In the genomic region with DNA sequence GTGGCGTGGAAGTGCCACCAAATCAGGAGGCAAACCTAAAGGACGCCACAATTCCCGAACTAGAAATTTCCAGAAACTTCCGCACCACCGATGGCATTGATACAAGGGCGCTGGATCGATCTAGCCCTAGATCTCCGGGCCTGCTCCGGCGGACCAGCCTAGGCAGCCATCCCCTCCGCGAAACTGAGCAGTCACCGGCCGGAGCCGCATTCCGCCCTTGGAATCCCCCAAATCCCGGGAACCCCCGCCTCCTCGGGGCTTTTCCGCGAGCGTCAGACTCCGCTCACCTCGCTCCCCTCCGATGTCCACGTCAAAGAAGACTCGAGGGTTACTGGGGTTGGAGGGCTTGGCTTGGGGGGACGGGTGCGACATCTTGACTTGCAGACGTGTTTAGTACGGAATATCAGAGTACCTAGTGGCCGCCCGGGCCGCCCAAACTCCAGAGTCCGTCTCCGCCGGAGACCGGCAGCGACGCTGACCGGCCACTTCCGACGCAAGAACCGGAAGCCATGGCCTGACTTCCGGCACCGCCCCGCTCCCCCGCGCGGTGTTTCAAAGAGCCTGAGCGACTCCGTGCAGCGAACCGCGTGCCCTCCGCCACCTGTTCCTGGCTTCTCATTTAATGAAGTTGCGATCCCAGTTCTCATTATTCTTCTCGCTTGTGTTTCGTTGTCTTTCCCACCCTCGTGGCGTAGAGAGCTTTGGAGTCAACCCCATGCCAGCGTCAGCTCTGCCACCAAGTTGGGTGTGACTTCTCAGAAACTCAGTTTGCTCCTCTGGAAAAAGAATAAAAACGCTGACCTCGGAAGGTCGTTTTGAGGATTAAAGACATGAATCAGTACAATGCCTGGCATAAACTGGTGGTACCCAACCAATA, we compare ENCODE assay signal across 8 cellular contexts. TPM values are rescaled to one million over a fixed set of nuclear protein-coding genes. Genes with fewer than 3 reads are reported as not detected.
DNase-seq lines count a peak whose midpoint lies in the region; TF ChIP-seq lines count a peak whose summit lies in the region.

A gene (minus strand): TSS at position 480 of the 877 bp plus-strand sequence. CDS start 108 bp downstream, at position 372.

- peak within 1 kb of the TSS; percentile 93 for H3K18ac ChIP-seq in H9 (ENCODE audit: insufficient read length, low read depth, low read length)

- H3K4me1 ChIP-seq in ES-I3 (ENCODE audit: insufficient read depth, low read length) (no peaks in the 10 kb centered on the region), H9 (ENCODE audit: insufficient read depth, low read length) (peaks cover 2% of the 10 kb centered on the region; the same call in 1 of the 2 replicates), SJCRH30 (no peaks in the 10 kb centered on the region), stomach (peaks cover 10 to 30% (median 18%) of the 10 kb centered on the region in 4 donors)

- no peak within 1 kb of the TSS for H3K23ac ChIP-seq in H9 (ENCODE audit: insufficient read length, low read depth, low read length)

- H3T11ph ChIP-seq in H9 (ENCODE audit: low read length), result no peak within 1 kb of the TSS

- H3K9ac ChIP-seq in ES-I3 (ENCODE audit: low read depth, low read length), result peak within 1 kb of the TSS; percentile 47
- H3K9ac ChIP-seq in H9 (ENCODE audit: extremely low read depth, insufficient read length, low read length), result peak within 1 kb of the TSS; percentile 81

- peak within 1 kb of the TSS; percentile 52 to 95 (median 73) for H3K27ac Mint-ChIP-seq in H9
- peak within 1 kb of the TSS; percentile 98 for H3K27ac Mint-ChIP-seq in neural crest cell (ENCODE audit: unreplicated experiment)

- no peaks in the 10 kb centered on the region for H3K79me1 ChIP-seq in H9 (ENCODE audit: insufficient read depth, low read depth, low read length, poor library complexity, severe bottlenecking)

- H3K4ac ChIP-seq in H9 (ENCODE audit: low read depth, low read length), result no peak within 1 kb of the TSS; the same call in 1 of the 2 replicates

- H3K56ac ChIP-seq in H9 (ENCODE audit: insufficient read length, low read depth, low read length), result no peak within 1 kb of the TSS

- peak in 1 of 4 donors; percentile 43 for TF ChIP-seq POLR2A in stomach (IDR thresholded peaks at IDR 0.05)

- no peaks in the 10 kb centered on the region for H3K9me3 Mint-ChIP-seq in H9
- H3K9me3 Mint-ChIP-seq in neural crest cell, result no peaks in the 10 kb centered on the region

- no peak within 1 kb of the TSS for H4K8ac ChIP-seq in H9 (replicated peaks; ENCODE audit: insufficient read length, low read depth, low read length)

- H4K20me1 ChIP-seq in H9 (ENCODE audit: control insufficient read depth, insufficient read depth, insufficient read length), result no peaks in the 10 kb centered on the region

- intact Hi-C loops in stomach (cut with DNase I; ENCODE audit: low total_unique reads), result loop anchor here (10.0 kb wide), 2 partner anchors 452 to 482 kb away; no protein-coding TSS in a partner anchor

- no CpG with 5 or more reads among the region's 65 CpGs for WGBS in H9 (ENCODE audit: extremely low coverage, insufficient read length, low lambda C conversion rate)
- WGBS in stomach, 5 donors, result 0 to 1% (median 0%) methylated on average over 52 to 65 of the region's 65 CpGs

- H3K23me2 ChIP-seq in H9 (ENCODE audit: insufficient read length, low read depth, low read length, poor library complexity, severe bottlenecking), result peaks cover 12% of the 10 kb centered on the region

- H3K27me3 Mint-ChIP-seq in H9 (ENCODE audit: low read depth) (no peaks in the 10 kb centered on the region), neural crest cell (ENCODE audit: low read depth) (peaks cover 10% of the 10 kb centered on the region)

- H3K27me3 ChIP-seq in H9 (ENCODE audit: insufficient read depth, low read length), result no peaks in the 10 kb centered on the region
- H3K27me3 ChIP-seq in SJCRH30, result no peaks in the 10 kb centered on the region
- no peaks in the 10 kb centered on the region for H3K27me3 ChIP-seq in stomach

- no peak within 1 kb of the TSS for H4K91ac ChIP-seq in H9 (ENCODE audit: insufficient read length, low read depth, low read length)

- H3K4me1 Mint-ChIP-seq in H9, result peaks cover 11 to 14% of the 10 kb centered on the region in 2 experiments
- peaks cover 21% of the 10 kb centered on the region for H3K4me1 Mint-ChIP-seq in neural crest cell

- no peak within 1 kb of the TSS for H2AK5ac ChIP-seq in H9 (ENCODE audit: insufficient read length, low read length)

- TF ChIP-seq CTCF in H9 (conservative IDR thresholded peaks at IDR 0.05) (no peak), foreskin fibroblast (IDR thresholded peaks at IDR 0.05; ENCODE audit: low read depth, low read length) (no peak), neural crest cell (conservative IDR thresholded peaks at IDR 0.05) (no peak), stomach (IDR thresholded peaks at IDR 0.05) (no peak)

- H3K9me3 ChIP-seq in ES-I3 (ENCODE audit: control insufficient read depth, insufficient read depth, low read length) (no peaks in the 10 kb centered on the region), H9 (ENCODE audit: control insufficient read depth, low read depth, low read length) (no peaks in the 10 kb centered on the region), SJCRH30 (replicated peaks) (no peaks in the 10 kb centered on the region), stomach (no peaks in the 10 kb centered on the region)

- peak within 1 kb of the TSS; percentile 88 for H3K4me2 ChIP-seq in H9 (ENCODE audit: insufficient read depth, insufficient read length, low read length)

- peak within 1 kb of the TSS; percentile 92 for H4K5ac ChIP-seq in H9 (ENCODE audit: insufficient read length, low read depth, low read length)

- peaks cover 7% of the 10 kb centered on the region; the same call in 1 of the 2 replicates for H3K79me2 ChIP-seq in H9 (ENCODE audit: insufficient read depth, low read length)

- H3K36me3 ChIP-seq in ES-I3 (ENCODE audit: insufficient read depth, low read length), result no peaks in the 10 kb centered on the region; the same call in 1 of the 2 replicates
- no peaks in the 10 kb centered on the region; the same call in 1 of the 2 replicates for H3K36me3 ChIP-seq in SJCRH30
- H3K36me3 ChIP-seq in stomach, result peaks cover 15 to 30% (median 27%) of the 10 kb centered on the region in 4 donors

- peak within 1 kb of the TSS; percentile 45 for H2BK5ac ChIP-seq in H9 (ENCODE audit: insufficient read length, low read length)

- H3K4me3 ChIP-seq in SJCRH30 (peak within 1 kb of the TSS; percentile 84), foreskin fibroblast (ENCODE audit: low read depth in 1 of 2, low read length in 2 of 2) (peak within 1 kb of the TSS; percentile 85 to 93), stomach (peak within 1 kb of the TSS; percentile 68 to 93 (median 82))

- H2BK120ac ChIP-seq in H9 (ENCODE audit: low read depth, low read length, poor library complexity, severe bottlenecking), result no peak within 1 kb of the TSS

- H3K4me3 Mint-ChIP-seq in H9 (peak within 1 kb of the TSS; percentile 86 to 92), neural crest cell (peak within 1 kb of the TSS; percentile 97)

- H2BK15ac ChIP-seq in H9 (ENCODE audit: low read depth, low read length), result no peak within 1 kb of the TSS

- peaks cover 20 to 34% (median 31%) of the 10 kb centered on the region in 3 experiments for H3K36me3 Mint-ChIP-seq in H9 (ENCODE audit: insufficient read depth in 1 of 3, low read depth in 3 of 3)
- H3K36me3 Mint-ChIP-seq in neural crest cell (ENCODE audit: low read depth), result peaks cover 8% of the 10 kb centered on the region

- no peak for TF ChIP-seq EP300 in stomach (IDR thresholded peaks at IDR 0.05)

- no peak within 1 kb of the TSS for H3K27ac ChIP-seq in H9 (ENCODE audit: insufficient read length, low read depth, low read length)
- H3K27ac ChIP-seq in SJCRH30, result peak within 1 kb of the TSS; percentile 81
- H3K27ac ChIP-seq in stomach, result peak within 1 kb of the TSS; percentile 88 to 95 (median 93)

- peak within 1 kb of the TSS; percentile 96 for H3K14ac ChIP-seq in H9 (ENCODE audit: insufficient read depth, low read length)

- H2BK20ac ChIP-seq in H9 (ENCODE audit: low read depth, low read length, poor library complexity, severe bottlenecking), result no peak within 1 kb of the TSS

- peak; percentile 85 for DNase-seq in H9
- peak; percentile 75 for DNase-seq in M059J (ENCODE audit: low read depth)
- DNase-seq in SJCRH30, result peak; percentile 74 to 81
- DNase-seq in activated gamma-delta T cell treated with anti-CD3 and anti-CD28 coated beads, Interleukin-2, amount 50 U/mL, for 16 hours (ENCODE audit: low read depth), result peak; percentile 70
- peak; percentile 75 to 93 for DNase-seq in foreskin fibroblast
- peak; percentile 72 for DNase-seq in neural crest cell (ENCODE audit: low read depth, low spot score)
- DNase-seq in stomach, result peak; percentile 86

- no peak within 1 kb of the TSS for H2BK12ac ChIP-seq in H9 (ENCODE audit: insufficient read length, low read depth, low read length)

- H2AFZ ChIP-seq in H9 (ENCODE audit: low read length), result peak within 1 kb of the TSS; percentile 35

RNA-seq across cellular contexts. Expression of the gene that starts here (rescaled TPM):
- total RNA-seq in H9 (2021), result 50.2 and 53.5 TPM in 2 replicates
- total RNA-seq in M059J (2014; rRNA removed; shearing (Covaris generic)), result 40.1 and 41.4 TPM in 2 replicates
- 26.2 and 26.9 TPM in 2 replicates for total RNA-seq in SJCRH30 (2014; rRNA removed; shearing (Covaris generic))
- 38.5 and 40.2 TPM in 2 replicates for total RNA-seq in neural crest cell
- 10 to 100 TPM in 4 of 5 donors, 1 to 10 TPM in 1; 1.2 to 98.5 (median 12.9) TPM for total RNA-seq in stomach
- 10 to 100 TPM; 18.3 to 22.1 (median 20.9) TPM for polyA plus RNA-seq in stomach
